ENCODE assay signal across 21 cellular contexts in the genomic region with DNA sequence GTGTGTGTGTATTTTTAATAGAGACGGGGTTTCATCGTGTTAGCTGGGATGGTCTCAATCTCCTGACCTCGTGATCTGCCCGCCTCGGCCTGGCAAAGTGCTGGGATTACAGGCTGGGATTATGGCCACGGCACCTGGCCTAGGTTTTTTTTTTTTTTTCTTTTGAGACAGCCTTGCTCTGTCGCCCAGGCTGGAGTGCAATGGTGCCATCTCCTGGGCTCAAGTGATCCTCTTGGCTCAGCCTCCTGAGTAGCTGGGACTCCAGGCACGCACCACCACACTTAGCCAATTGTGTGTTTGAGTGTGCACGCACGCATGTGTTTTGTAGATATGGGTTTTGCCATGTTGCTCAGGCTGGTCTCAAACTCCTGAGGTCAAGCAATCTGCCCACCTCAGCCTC.
"Had no signal": no experiment of that assay in that cellular context is flagged by ENCODE, and none has a peak within 500 bp of the region (broad histone marks: within the 10 kb centered on the region; RNA-seq: fewer than 3 reads in every experiment).

No MANE protein-coding gene starts in this region.

- H3K27ac Mint-ChIP-seq: activated CD4-positive, alpha-beta memory T cell treated with anti-CD3 and anti-CD28 coated beads, Interleukin-2, amount 10 ng/mL, durations not matched to agents 7 days and 5 days; activated CD4-positive, alpha-beta T cell treated with anti-CD3 and anti-CD28 coated beads for 36 hours; activated naive CD4-positive, alpha-beta T cell treated with anti-CD3 and anti-CD28 coated beads, Interleukin-2, amount 50 U/mL, for 24 hours had no signal

- H3K4me3 ChIP-seq: breast epithelium, colonic mucosa had no signal

- DNase-seq: activated CD4-positive, alpha-beta memory T cell treated with anti-CD3 and anti-CD28 coated beads, Interleukin-2, amount 10 ng/mL, durations not matched to agents 7 days and 5 days; activated CD4-positive, alpha-beta T cell treated with anti-CD3 and anti-CD28 coated beads for 36 hours; activated CD4-positive, alpha-beta T cell treated with anti-CD3 and anti-CD28 coated beads, Interleukin-2, amount 50 U/mL, for 1 hour; activated CD8-positive, alpha-beta memory T cell treated with anti-CD3 and anti-CD28 coated beads, Interleukin-2, amount 50 U/mL, for 4 hours; aorta; caudate nucleus; colonic mucosa; NCI-H1048; NCI-H146; NCI-H1930; NCI-H2171; NCI-H2227 treated with DMSO at 0.1 percent for 48 hours; NCI-H446 treated with DMSO at 0.1 percent for 48 hours; NCI-H524 treated with DMSO at 0.1 percent for 48 hours; NCI-H748 treated with DMSO at 0.1 percent for 48 hours; NK-92 treated with Interleukin-12 subunit alpha and Interleukin-12 subunit beta, amount 100 ng/mL, for 24 hours; SHP77 treated with DMSO at 0.1 percent for 48 hours; T-helper 1 cell had no signal

- H3K27ac ChIP-seq: breast epithelium, colonic mucosa, VCaP had no signal

- H3K4me3 Mint-ChIP-seq: activated CD4-positive, alpha-beta memory T cell treated with anti-CD3 and anti-CD28 coated beads, Interleukin-2, amount 10 ng/mL, durations not matched to agents 7 days and 5 days; activated CD4-positive, alpha-beta T cell treated with anti-CD3 and anti-CD28 coated beads for 36 hours; activated naive CD4-positive, alpha-beta T cell treated with anti-CD3 and anti-CD28 coated beads, Interleukin-2, amount 50 U/mL, for 24 hours had no signal

- ATAC-seq: activated CD4-positive, alpha-beta T cell treated with anti-CD3 and anti-CD28 coated beads for 36 hours had no signal

- H3K27me3 ChIP-seq: breast epithelium, colonic mucosa had no signal

- H3K4me1 Mint-ChIP-seq: activated CD4-positive, alpha-beta memory T cell treated with anti-CD3 and anti-CD28 coated beads, Interleukin-2, amount 10 ng/mL, durations not matched to agents 7 days and 5 days; activated CD4-positive, alpha-beta T cell treated with anti-CD3 and anti-CD28 coated beads for 36 hours; activated naive CD4-positive, alpha-beta T cell treated with anti-CD3 and anti-CD28 coated beads, Interleukin-2, amount 50 U/mL, for 24 hours had no signal

- H3K27me3 Mint-ChIP-seq: activated CD4-positive, alpha-beta memory T cell treated with anti-CD3 and anti-CD28 coated beads, Interleukin-2, amount 10 ng/mL, durations not matched to agents 7 days and 5 days; activated CD4-positive, alpha-beta T cell treated with anti-CD3 and anti-CD28 coated beads for 36 hours; activated naive CD4-positive, alpha-beta T cell treated with anti-CD3 and anti-CD28 coated beads, Interleukin-2, amount 50 U/mL, for 24 hours had no signal

- H3K9me3 Mint-ChIP-seq: activated CD4-positive, alpha-beta memory T cell treated with anti-CD3 and anti-CD28 coated beads, Interleukin-2, amount 10 ng/mL, durations not matched to agents 7 days and 5 days; activated naive CD4-positive, alpha-beta T cell treated with anti-CD3 and anti-CD28 coated beads, Interleukin-2, amount 50 U/mL, for 24 hours had no signal

- H3K36me3 Mint-ChIP-seq: activated naive CD4-positive, alpha-beta T cell treated with anti-CD3 and anti-CD28 coated beads, Interleukin-2, amount 50 U/mL, for 24 hours had no signal

- H3K36me3 ChIP-seq: breast epithelium, colonic mucosa had no signal

- H3K9me3 ChIP-seq: breast epithelium, colonic mucosa had no signal

- H3K4me1 ChIP-seq: breast epithelium, colonic mucosa had no signal
